In the genomic region with DNA sequence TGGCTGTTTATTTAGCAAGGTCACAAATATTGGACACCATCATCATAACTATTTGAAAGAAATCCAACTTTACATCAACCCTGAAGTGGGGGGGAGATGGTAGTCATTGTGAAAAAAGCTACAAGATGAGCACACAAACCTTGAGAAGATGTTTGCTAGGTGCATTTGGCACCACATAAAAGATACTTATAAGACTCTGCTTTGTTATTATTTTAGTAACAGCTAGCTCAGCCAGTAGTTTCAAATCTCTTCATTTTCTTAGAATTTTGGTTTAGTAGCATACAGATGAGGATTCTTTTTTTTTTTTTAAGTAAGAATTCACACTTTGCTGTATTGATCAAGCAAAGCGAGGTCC, we compare ENCODE assay signal across 14 cellular contexts. TPM values are rescaled to one million over a fixed set of nuclear protein-coding genes. Genes with fewer than 3 reads are reported as not detected.
"Had no signal": no experiment of that assay in that cellular context is flagged by ENCODE, and none has a peak within 500 bp of the region (broad histone marks: within the 10 kb centered on the region; RNA-seq: fewer than 3 reads in every experiment).

No MANE protein-coding gene starts in this region.

- H3K36me3 ChIP-seq: cardiac muscle cell, spleen, thyroid gland, vagina had no signal

- H3K27ac ChIP-seq: psoas muscle, thyroid gland, vagina had no signal

- ATAC-seq: psoas muscle; sciatic nerve; stimulated activated naive CD8-positive, alpha-beta T cell treated with anti-CD3 and anti-CD28 coated beads, Interleukin-15, amount 100 ng/mL, for 72 hours had no signal

- H3K9me3 ChIP-seq: psoas muscle, spleen, thyroid gland, vagina had no signal

- H3K4me3 ChIP-seq: cardiac muscle cell, psoas muscle, spleen, thyroid gland, vagina had no signal

- DNase-seq: activated CD4-positive, alpha-beta memory T cell treated with anti-CD3 and anti-CD28 coated beads, Interleukin-2, amount 10 ng/mL, durations not matched to agents 7 days and 5 days; activated CD4-positive, alpha-beta T cell treated with anti-CD3 and anti-CD28 coated beads for 4 hours; foreskin fibroblast; glutamatergic neuron; kidney glomerular epithelial cell; left ventricle myocardium superior; mesendoderm; psoas muscle; spleen; stimulated activated naive CD8-positive, alpha-beta T cell treated with anti-CD3 and anti-CD28 coated beads, Interleukin-15, amount 100 ng/mL, for 72 hours; thyroid gland had no signal

- H3K27me3 ChIP-seq: cardiac muscle cell, spleen, thyroid gland, vagina had no signal

- H3K4me1 ChIP-seq: psoas muscle had no signal

RNA-seq across cellular contexts. Expression of a gene that starts 14.4 kb away (rescaled TPM):
- total RNA-seq: cardiac muscle cell, left ventricle myocardium superior, psoas muscle, vagina had no signal
- polyA plus RNA-seq: cardiac muscle cell had no signal
